ENCODE assay signal across 1 cellular context in genomic region chrX:40176979-40177430, GRCh38.
TF ChIP-seq lines count a peak whose summit lies in the region.

No MANE protein-coding gene starts in this region.

TF ChIP-seq in HepG2, 621 proteins besides CTCF, POLR2A, EP300 and RAD21 (continued from another document):
- TF ChIP-seq RFX3 (CRISPR knock-in tag; IDR thresholded peaks at IDR 0.05) (no peak), BCL6 (CRISPR knock-in tag; IDR thresholded peaks at IDR 0.05) (no peak), ZNF615 (CRISPR knock-in tag; IDR thresholded peaks at IDR 0.05; ENCODE audit: borderline replicate concordance) (no peak), PRDM10 (CRISPR knock-in tag; IDR thresholded peaks at IDR 0.05; ENCODE audit: low read depth) (peak; percentile 76), ZFX (CRISPR knock-in tag; IDR thresholded peaks at IDR 0.05; ENCODE audit: low read depth) (peak; percentile 32; the same call in 1 of the 2 replicates), GATAD2A (CRISPR knock-in tag; IDR thresholded peaks at IDR 0.05) (0 out of 2 replicates have a peak, but pooled peaks have one; percentile 19), HMGXB4 (CRISPR knock-in tag; IDR thresholded peaks at IDR 0.05; ENCODE audit: borderline replicate concordance in 1 of 2, low read depth in 1 of 2) (no peak), AKNA (CRISPR knock-in tag; IDR thresholded peaks at IDR 0.05; ENCODE audit: borderline replicate concordance) (no peak), ZNF446 (CRISPR knock-in tag; IDR thresholded peaks at IDR 0.05) (no peak), ZNF687 (CRISPR knock-in tag; IDR thresholded peaks at IDR 0.05) (peak; percentile 42), RXRA (CRISPR knock-in tag; IDR thresholded peaks at IDR 0.05) (peak; percentile 54; the same call in 1 of the 2 replicates), IKZF5 (CRISPR knock-in tag; IDR thresholded peaks at IDR 0.05) (no peak), NR2C2 (CRISPR knock-in tag; IDR thresholded peaks at IDR 0.05; ENCODE audit: borderline replicate concordance) (0 out of 2 replicates have a peak, but pooled peaks have one; percentile 11), THRA (CRISPR knock-in tag; IDR thresholded peaks at IDR 0.05; ENCODE audit: borderline replicate concordance) (peak; percentile 42; the same call in 1 of the 2 replicates), HDAC1 (CRISPR knock-in tag; IDR thresholded peaks at IDR 0.05) (no peak), NR2F6 (IDR thresholded peaks at IDR 0.05) (peak; percentile 23; the same call in 1 of the 2 replicates), NR2F6 (CRISPR knock-in tag; IDR thresholded peaks at IDR 0.05) (no peak), HDAC6 (IDR thresholded peaks at IDR 0.05; ENCODE audit: low read depth, low read length) (no peak), ZUFSP (CRISPR knock-in tag; IDR thresholded peaks at IDR 0.05; ENCODE audit: borderline replicate concordance) (no peak), ZNF281 (CRISPR knock-in tag; IDR thresholded peaks at IDR 0.05; ENCODE audit: borderline replicate concordance) (0 out of 2 replicates have a peak, but pooled peaks have one; percentile 22), DRAP1 (CRISPR knock-in tag; IDR thresholded peaks at IDR 0.05) (no peak), SMARCC2 (IDR thresholded peaks at IDR 0.05) (no peak), GLMP (CRISPR knock-in tag; IDR thresholded peaks at IDR 0.05; ENCODE audit: borderline replicate concordance) (no peak), RBM39 (IDR thresholded peaks at IDR 0.05; ENCODE audit: low read depth, low read length, poor library complexity, severe bottlenecking) (no peak)
